ENCODE assay signal across 9 cellular contexts in the genomic region with DNA sequence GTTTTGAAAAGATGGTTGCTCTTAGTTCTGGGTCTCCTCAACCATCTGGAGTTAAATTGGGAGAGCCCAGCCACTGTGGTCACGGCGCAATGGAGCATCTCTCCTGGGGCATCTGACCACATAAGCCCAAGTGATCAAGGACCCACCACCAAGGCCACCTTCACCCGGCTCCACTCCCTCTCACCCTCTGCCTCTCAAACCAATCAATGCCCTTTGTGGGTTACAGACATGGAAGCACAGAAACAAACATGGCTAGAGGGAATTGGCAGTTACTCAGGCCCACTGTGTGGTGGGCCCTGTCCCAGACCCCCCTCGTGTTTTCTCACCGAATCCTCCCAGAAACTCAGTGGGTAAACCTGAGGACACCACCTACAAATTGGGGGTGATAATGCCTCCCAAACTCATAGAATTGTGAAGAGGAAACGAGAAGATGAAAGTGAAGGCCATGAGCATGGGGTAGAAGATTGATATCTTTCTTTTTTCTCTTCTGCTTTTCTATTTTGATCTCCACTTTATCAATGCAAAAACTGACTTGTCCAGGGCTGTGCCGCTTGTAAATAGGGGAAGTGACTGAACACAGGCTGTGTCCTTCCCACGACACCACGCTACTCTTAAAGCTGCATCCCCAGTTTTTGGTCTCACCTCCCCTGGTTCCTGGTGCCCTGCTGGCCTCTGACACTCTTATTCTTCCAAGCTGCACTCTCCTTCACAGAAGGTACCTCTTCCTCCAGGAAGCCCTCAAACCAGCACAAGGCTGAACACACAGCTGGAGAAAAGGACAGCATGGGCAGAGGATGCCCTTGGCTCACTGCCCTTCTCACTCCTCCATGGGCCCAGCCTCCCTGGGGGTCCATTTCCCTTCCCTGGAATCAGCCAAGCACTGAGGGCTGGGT. TPM values are rescaled to one million over a fixed set of nuclear protein-coding genes. Genes with fewer than 3 reads are reported as not detected.
DNase-seq lines count a peak whose midpoint lies in the region; ATAC-seq and TF ChIP-seq lines count a peak whose summit lies in the region.
"Had no signal": no experiment of that assay in that cellular context is flagged by ENCODE, and none has a peak within 500 bp of the region (broad histone marks: within the 10 kb centered on the region; RNA-seq: fewer than 3 reads in every experiment).

No MANE protein-coding gene starts in this region.

- no peaks in the 10 kb centered on the region for H3K36me3 ChIP-seq in A673 (ENCODE audit: insufficient read depth, low read length, poor library complexity, severe bottlenecking)

- CTCF ChIA-PET in A673 (lab: Charles Lee): no interaction called here

- H3K27me3 Mint-ChIP-seq in chondrocyte (ENCODE audit: low read depth): no peaks in the 10 kb centered on the region

- H3K27ac ChIP-seq in A673 (ENCODE audit: low read depth, low read length, poor library complexity, severe bottlenecking): peak overlapping the region; percentile 19
- no peak overlapping the region for H3K27ac ChIP-seq in foreskin keratinocyte

- peak overlapping the region; percentile 89 for H3K27ac Mint-ChIP-seq in chondrocyte (ENCODE audit: unreplicated experiment)

- no peak overlapping the region for H3K4me3 ChIP-seq in A673 (ENCODE audit: low read depth, low read length, poor library complexity, severe bottlenecking)

- no peak overlapping the region for H3K4me3 Mint-ChIP-seq in chondrocyte (ENCODE audit: unreplicated experiment)

- DNase-seq in A673 (ENCODE audit: low spot score) (no peak), chondrocyte (ENCODE audit: low spot score) (no peak), HuH-7 (ENCODE audit: low spot score) (no peak), cerebellum (ENCODE audit: low spot score) (no peak), foreskin keratinocyte (no peak), NCI-H146 (lab: John Stamatoyannopoulos, UW) (no peak)
- DNase-seq: activated T-cell treated with anti-CD3 and anti-CD28 coated beads, Interleukin-2, amount 50 U/mL, for 48 hours had no signal

- no peaks in the 10 kb centered on the region for H3K9me3 ChIP-seq in A673 (ENCODE audit: low read depth, low read length, poor library complexity, severe bottlenecking)

- H3K4me1 Mint-ChIP-seq in chondrocyte (ENCODE audit: low read depth): peaks cover 56% of the 10 kb centered on the region

- H3K9me3 Mint-ChIP-seq in chondrocyte (ENCODE audit: low read depth): no peaks in the 10 kb centered on the region

- POLR2A ChIA-PET in A673 (lab: Charles Lee; ENCODE audit: low non-redundant PET): no interaction called here

- H3K27me3 ChIP-seq in A673 (replicated peaks; ENCODE audit: insufficient read depth, low read depth, low read length, poor library complexity) (no peaks in the 10 kb centered on the region), foreskin keratinocyte (peaks cover 2% of the 10 kb centered on the region)

- H3K4me1 ChIP-seq in A673 (ENCODE audit: insufficient read depth, low read length, poor library complexity, severe bottlenecking): peaks cover 21% of the 10 kb centered on the region
- no peaks in the 10 kb centered on the region for H3K4me1 ChIP-seq in foreskin keratinocyte

- ATAC-seq in GM19467 (IDR thresholded peaks at IDR 0.05; ENCODE audit: unreplicated experiment) (peak; percentile 79), HG03354 (IDR thresholded peaks at IDR 0.05; ENCODE audit: poor library complexity, severe bottlenecking, unreplicated experiment) (peak; percentile 91), foreskin keratinocyte (no peak)

- BruUV-seq in A673 (replicated peaks; lab: Mats Ljungman, UMichigan): no TSS peak

- TF ChIP-seq CTCF in A673 (conservative IDR thresholded peaks at IDR 0.05; ENCODE audit: low read depth, low read length) (no peak), chondrocyte (IDR thresholded peaks at IDR 0.05) (no peak), foreskin keratinocyte (conservative IDR thresholded peaks at IDR 0.05) (no peak)

- intact Hi-C loops in A673 (cut with micrococcal nuclease; ENCODE audit: unreplicated experiment): no loop called here

- H3K36me3 Mint-ChIP-seq in chondrocyte (ENCODE audit: low read depth): peaks cover 13% of the 10 kb centered on the region

RNA-seq across cellular contexts. Expression of a gene that starts 52.0 kb away (rescaled TPM):
- total RNA-seq in A673 (2021): 0.26 and 0.81 TPM in 2 replicates
- total RNA-seq in chondrocyte: 19.2 to 51.0 TPM (median 50.6 TPM) in 3 replicates
- total RNA-seq in cerebellum: 6.7 TPM
- 0.03 and 0.14 TPM in 2 replicates for total RNA-seq in foreskin keratinocyte
- 0.02 and 0.06 TPM in 2 replicates for polyA plus RNA-seq in foreskin keratinocyte
